ENCODE assay signal across 25 cellular contexts in the genomic region with DNA sequence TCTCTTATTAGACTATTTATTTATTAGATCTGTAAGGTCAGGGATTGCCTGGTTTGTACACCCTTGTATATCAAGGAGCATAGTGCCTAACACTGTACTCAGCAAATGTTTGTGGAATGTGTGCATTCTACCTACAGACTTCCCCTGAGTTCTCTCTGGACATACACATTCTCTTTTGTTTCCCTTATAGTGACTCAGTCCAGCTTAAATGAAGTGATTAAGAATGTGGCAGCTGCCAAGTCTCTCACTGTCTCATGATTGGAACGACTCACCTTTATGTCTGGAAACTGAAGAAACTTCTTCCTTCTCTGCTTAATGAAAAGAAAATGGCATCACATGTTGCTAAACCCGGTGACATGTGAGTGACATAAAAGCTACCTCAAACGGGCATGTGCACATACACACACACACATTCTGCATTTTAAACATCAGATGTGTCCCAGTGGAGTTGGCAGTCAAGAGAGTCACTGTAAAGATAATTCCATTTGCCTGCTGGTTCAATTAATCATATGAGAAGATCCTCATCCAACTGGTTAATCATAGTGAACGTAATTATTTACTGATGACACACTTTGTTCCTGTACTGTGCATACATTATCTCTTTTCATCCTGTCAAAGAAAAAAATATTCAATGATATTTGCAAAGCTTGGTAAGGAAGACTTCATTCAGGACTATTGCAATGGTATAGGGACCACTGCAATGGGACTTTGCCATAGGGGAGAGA. TPM values are rescaled to one million over a fixed set of nuclear protein-coding genes. Genes with fewer than 3 reads are reported as not detected.
DNase-seq lines count a peak whose midpoint lies in the region; ATAC-seq and TF ChIP-seq lines count a peak whose summit lies in the region.
"Had no signal": no experiment of that assay in that cellular context is flagged by ENCODE, and none has a peak within 500 bp of the region (broad histone marks: within the 10 kb centered on the region; RNA-seq: fewer than 3 reads in every experiment).

No MANE protein-coding gene starts in this region.

- H3K4me3 ChIP-seq in fibroblast of mammary gland (ENCODE audit: control insufficient read depth, low read depth, low read length): no peak overlapping the region
- no peak overlapping the region for H3K4me3 ChIP-seq in suprapubic skin
- H3K4me3 ChIP-seq: cardiac muscle cell, lung had no signal

- no peak for TF ChIP-seq CTCF in fibroblast of mammary gland (conservative IDR thresholded peaks at IDR 0.05; ENCODE audit: control insufficient read depth, insufficient read depth, low read depth, low read length)
- TF ChIP-seq CTCF in suprapubic skin (IDR thresholded peaks at IDR 0.05): no peak

- TF ChIP-seq POLR2A in suprapubic skin (IDR thresholded peaks at IDR 0.05): no peak

- H3K27ac ChIP-seq in suprapubic skin: peak overlapping the region; percentile 20
- H3K27ac ChIP-seq: cardiac muscle cell had no signal

- intact Hi-C loops in Right ventricle myocardium inferior (cut with DNase I): no loop called here

- no peaks in the 10 kb centered on the region for H3K36me3 ChIP-seq in suprapubic skin
- H3K36me3 ChIP-seq: cardiac muscle cell had no signal

- peak; percentile 40 to 53 for ATAC-seq in activated CD4-positive, CD25-positive, alpha-beta regulatory T cell treated with anti-CD3 and anti-CD28 coated beads, Interleukin-2, amount 50 U/mL, for 24 hours
- no peak for ATAC-seq in Right ventricle myocardium inferior
- ATAC-seq: activated naive CD8-positive, alpha-beta T cell treated with anti-CD3 and anti-CD28 coated beads, Interleukin-2, amount 50 U/mL, for 24 hours; Panc1 had no signal

- H3K9me3 ChIP-seq in suprapubic skin: no peaks in the 10 kb centered on the region

- TF ChIP-seq EP300 in suprapubic skin (IDR thresholded peaks at IDR 0.05): no peak

- DNase-seq in activated CD4-positive, CD25-positive, alpha-beta regulatory T cell treated with anti-CD3 and anti-CD28 coated beads, Interleukin-2, amount 50 U/mL, for 72 hours: no peak
- DNase-seq in RKO (ENCODE audit: low spot score) (peak; percentile 48), fibroblast of mammary gland (ENCODE audit: low read depth) (peak; percentile 26), suprapubic skin (ENCODE audit: low spot score in 2 of 2) (no peak), RPMI8226 (no peak), Right ventricle myocardium inferior (ENCODE audit: missing footprints) (no peak), pons (ENCODE audit: low spot score) (no peak)
- DNase-seq: 8988T; activated CD4-positive, alpha-beta T cell treated with anti-CD3 and anti-CD28 coated beads, Interleukin-2, amount 10 ng/mL, durations not matched to agents 24 days and 14 days; activated CD8-positive, alpha-beta memory T cell treated with anti-CD3 and anti-CD28 coated beads, Interleukin-2, amount 50 U/mL, for 4 hours; activated effector memory CD4-positive, alpha-beta T cell treated with Interleukin-2 at 50 U/mL for 16 hours; activated naive CD8-positive, alpha-beta T cell treated with anti-CD3 and anti-CD28 coated beads, Interleukin-2, amount 50 U/mL, for 24 hours; dermis blood vessel endothelial cell; erythroblast; NCI-H1436; NCI-H2171 treated with DMSO at 0.1 percent for 48 hours; NCI-H774; stimulated activated CD4-positive, alpha-beta T cell treated with anti-CD3 and anti-CD28 coated beads, Interleukin-1b, Interleukin-23, amount 100 ng/mL, for 48 hours had no signal

- H3K4me1 ChIP-seq in suprapubic skin: no peaks in the 10 kb centered on the region

- WGBS in suprapubic skin: 49% methylated on average over 4 of the region's 4 CpGs

- no peaks in the 10 kb centered on the region for H3K27me3 ChIP-seq in suprapubic skin
- H3K27me3 ChIP-seq: cardiac muscle cell had no signal

RNA-seq across cellular contexts. Expression of gene GLYAT, which starts 42.8 kb away (rescaled TPM):
- total RNA-seq in suprapubic skin (under 1 TPM in 2 of 4 donors, not detected in 2; 0.36 to 0.42 TPM), Right ventricle myocardium inferior (1.4 TPM)
- total RNA-seq: activated CD4-positive, alpha-beta T cell treated with anti-CD3 and anti-CD28 coated beads, Interleukin-2, amount 10 ng/mL, durations not matched to agents 24 days and 14 days; cardiac muscle cell; HT-29; lung; myocyte; osteocyte had no signal

Comparison
In these comparisons a context has a peak if more than half of its experiments do, and no peak if none do; other contexts are left out.
1. DNase-seq: peak in RKO (single experiment) and fibroblast of mammary gland (single experiment); none in activated CD4-positive, CD25-positive, alpha-beta regulatory T cell treated with anti-CD3 and anti-CD28 coated beads, Interleukin-2, amount 50 U/mL, for 72 hours (single experiment), suprapubic skin (0 of 2), RPMI8226 (single experiment), Right ventricle myocardium inferior (single experiment) and pons (single experiment).